Comparison of ENCODE assay signal across 10 cellular contexts in genomic region chr18:55275042-55275897, GRCh38.
DNase-seq lines count a peak whose midpoint lies in the region; ATAC-seq and TF ChIP-seq lines count a peak whose summit lies in the region.
"Had no signal": no experiment of that assay in that cellular context is flagged by ENCODE, and none has a peak within 500 bp of the region (broad histone marks: within the 10 kb centered on the region; RNA-seq: fewer than 3 reads in every experiment).

No MANE protein-coding gene starts in this region.

- H3K14ac ChIP-seq in H9 (ENCODE audit: insufficient read depth, low read length) = no peak overlapping the region

- H2AFZ ChIP-seq in H9 (ENCODE audit: low read length) = no peak overlapping the region

- peaks cover 4 to 6% of the 10 kb centered on the region in 2 experiments for H3K4me1 Mint-ChIP-seq in H9
- H3K4me1 Mint-ChIP-seq: central memory CD8-positive, alpha-beta T cell had no signal

- intact Hi-C loops in Right ventricle myocardium superior (cut with DNase I) = no loop called here

- H3K4ac ChIP-seq in H9 (ENCODE audit: low read depth, low read length) = no peak overlapping the region

- peak; percentile 71 for TF ChIP-seq CTCF in 22Rv1 (IDR thresholded peaks at IDR 0.05)
- TF ChIP-seq CTCF in H9 (conservative IDR thresholded peaks at IDR 0.05) = peak; percentile 59

- H4K91ac ChIP-seq in H9 (ENCODE audit: insufficient read length, low read depth, low read length) = no peak overlapping the region

- no peaks in the 10 kb centered on the region for H3K79me1 ChIP-seq in H9 (ENCODE audit: insufficient read depth, low read depth, low read length, poor library complexity, severe bottlenecking)

- no CpG with 5 or more reads among the region's 5 CpGs for WGBS in H9 (ENCODE audit: extremely low coverage, insufficient read length, low lambda C conversion rate)

- H3K4me3 Mint-ChIP-seq in H9 = no peak overlapping the region
- H3K4me3 Mint-ChIP-seq: central memory CD8-positive, alpha-beta T cell had no signal

- no peak overlapping the region for H3K18ac ChIP-seq in H9 (ENCODE audit: insufficient read length, low read depth, low read length)

- no peak overlapping the region for H2BK120ac ChIP-seq in H9 (ENCODE audit: low read depth, low read length, poor library complexity, severe bottlenecking)

- no peaks in the 10 kb centered on the region for H3K9me3 ChIP-seq in H9 (ENCODE audit: control insufficient read depth, low read depth, low read length)

- H3K27me3 Mint-ChIP-seq in H9 (ENCODE audit: low read depth) = no peaks in the 10 kb centered on the region
- H3K27me3 Mint-ChIP-seq: central memory CD8-positive, alpha-beta T cell had no signal

- H2BK12ac ChIP-seq in H9 (ENCODE audit: insufficient read length, low read depth, low read length) = no peak overlapping the region

- H3K4me2 ChIP-seq in H9 (ENCODE audit: insufficient read depth, insufficient read length, low read length) = no peak overlapping the region

- ATAC-seq in Right ventricle myocardium superior (ENCODE audit: poor library complexity) (peak; percentile 58), GM21360 (IDR thresholded peaks at IDR 0.05; ENCODE audit: unreplicated experiment) (no peak), HG03108 (IDR thresholded peaks at IDR 0.05; ENCODE audit: unreplicated experiment) (no peak), HG03354 (IDR thresholded peaks at IDR 0.05; ENCODE audit: poor library complexity, severe bottlenecking, unreplicated experiment) (no peak)

- H2BK20ac ChIP-seq in H9 (ENCODE audit: low read depth, low read length, poor library complexity, severe bottlenecking) = no peak overlapping the region

- no peak overlapping the region for H2BK15ac ChIP-seq in H9 (ENCODE audit: low read depth, low read length)

- H3K27ac ChIP-seq in 22Rv1 (no peak overlapping the region), H9 (ENCODE audit: insufficient read length, low read depth, low read length) (no peak overlapping the region)

- no peaks in the 10 kb centered on the region for H3K79me2 ChIP-seq in H9 (ENCODE audit: insufficient read depth, low read length)

- no peak overlapping the region for H3K23ac ChIP-seq in H9 (ENCODE audit: insufficient read length, low read depth, low read length)

- H2AK5ac ChIP-seq in H9 (ENCODE audit: insufficient read length, low read length) = no peak overlapping the region

- no peaks in the 10 kb centered on the region for H3K23me2 ChIP-seq in H9 (ENCODE audit: insufficient read length, low read depth, low read length, poor library complexity, severe bottlenecking)

- H2BK5ac ChIP-seq in H9 (ENCODE audit: insufficient read length, low read length) = no peak overlapping the region

- H3K27me3 ChIP-seq in H9 (ENCODE audit: insufficient read depth, low read length) = no peaks in the 10 kb centered on the region

- no peak overlapping the region for H3K27ac Mint-ChIP-seq in H9

- no peaks in the 10 kb centered on the region for H3K9me3 Mint-ChIP-seq in H9

- no peak overlapping the region for H4K8ac ChIP-seq in H9 (replicated peaks; ENCODE audit: insufficient read length, low read depth, low read length)

- no peaks in the 10 kb centered on the region for H4K20me1 ChIP-seq in H9 (ENCODE audit: control insufficient read depth, insufficient read depth, insufficient read length)

- no peak overlapping the region for H3T11ph ChIP-seq in H9 (ENCODE audit: low read length)

- H3K4me1 ChIP-seq in H9 (ENCODE audit: insufficient read depth, low read length) = peaks cover 3% of the 10 kb centered on the region; the same call in 1 of the 2 replicates

- in situ Hi-C loops in SK-MEL-5 (cut with HindIII; ENCODE audit: low pct_unique_long_range_greater_than_20kb, low sequenced_read_pairs) = no loop called here

- DNase-seq in H9 = no peak
- peak; percentile 53 for DNase-seq in SK-MEL-5 (ENCODE audit: low read depth, low spot score)
- peak; percentile 45 for DNase-seq in Right ventricle myocardium superior
- no peak for DNase-seq in NCI-H1694 (lab: John Stamatoyannopoulos, UW)
- DNase-seq: NCI-H2081 treated with DMSO at 0.1 percent for 48 hours had no signal

- H3K56ac ChIP-seq in H9 (ENCODE audit: insufficient read length, low read depth, low read length) = no peak overlapping the region

- peaks cover 13 to 50% (median 49%) of the 10 kb centered on the region in 3 experiments for H3K36me3 Mint-ChIP-seq in H9 (ENCODE audit: insufficient read depth in 1 of 3, low read depth in 3 of 3)

- no peak overlapping the region for H3K9ac ChIP-seq in H9 (ENCODE audit: extremely low read depth, insufficient read length, low read length)

- H4K5ac ChIP-seq in H9 (ENCODE audit: insufficient read length, low read depth, low read length) = no peak overlapping the region

Comparison
In these comparisons a context has a peak if more than half of its experiments do, and no peak if none do; other contexts are left out.
1. DNase-seq: peak in SK-MEL-5 (single experiment) and Right ventricle myocardium superior (single experiment); none in H9 (single experiment) and NCI-H1694 (single experiment).